2 cellular contexts compared by ENCODE assay signal in genomic region chr1:234294109-234294845, GRCh38.
TF ChIP-seq lines count a peak whose summit lies in the region.

No MANE protein-coding gene starts in this region.

TF ChIP-seq in IMR-90, 13 proteins besides CTCF, POLR2A, EP300 and RAD21:
- peak; percentile 99 for TF ChIP-seq MAFK (IDR thresholded peaks at IDR 0.05; ENCODE audit: low read depth, low read length)
- no peak for TF ChIP-seq RFX5 (IDR thresholded peaks at IDR 0.05; ENCODE audit: low read depth, low read length)
TF ChIP-seq in IMR-90: peak in this region for 1.

TF ChIP-seq in K562, 482 proteins besides CTCF, POLR2A, EP300 and RAD21:
- no peak for TF ChIP-seq HLTF (IDR thresholded peaks at IDR 0.05)
- no peak for TF ChIP-seq TFAM (CRISPR knock-in tag; conservative IDR thresholded peaks at IDR 0.05)
- peak; percentile 99 for TF ChIP-seq MAFK (IDR thresholded peaks at IDR 0.05; ENCODE audit: low read length)
- TF ChIP-seq THAP7 (CRISPR knock-in tag; IDR thresholded peaks at IDR 0.05): no peak
- TF ChIP-seq C11orf30 (IDR thresholded peaks at IDR 0.05; ENCODE audit: low read depth): peak; percentile 91
- TF ChIP-seq ARID3A (IDR thresholded peaks at IDR 0.05; ENCODE audit: borderline replicate concordance, low read depth, low read length): no peak
- peak; percentile 93 for TF ChIP-seq MAFG (tag; conservative IDR thresholded peaks at IDR 0.05)
- peak; percentile 98 for TF ChIP-seq MAFF (IDR thresholded peaks at IDR 0.05; ENCODE audit: low read length)
- no peak for TF ChIP-seq MITF (IDR thresholded peaks at IDR 0.05)
- TF ChIP-seq ZNF445 (CRISPR knock-in tag; IDR thresholded peaks at IDR 0.05; ENCODE audit: low read depth): no peak
- no peak for TF ChIP-seq ZBTB26 (CRISPR knock-in tag; IDR thresholded peaks at IDR 0.05)
- TF ChIP-seq ZNF316 (IDR thresholded peaks at IDR 0.05): peak; percentile 95
- TF ChIP-seq SNRNP70 (optimal IDR thresholded peaks at IDR 0.05; ENCODE audit: low read depth, low read length): no peak
- TF ChIP-seq GATAD2B (IDR thresholded peaks at IDR 0.05; ENCODE audit: borderline replicate concordance): no peak
- no peak for TF ChIP-seq MBD2 (IDR thresholded peaks at IDR 0.05; ENCODE audit: borderline replicate concordance, low read depth)
- no peak for TF ChIP-seq ZNF280A (IDR thresholded peaks at IDR 0.05; ENCODE audit: low read depth, partially characterized antibody)
TF ChIP-seq in K562: peak in this region for 5.
